ENCODE assay signal across 1 cellular context in genomic region chr20:60371456-60371855, GRCh38.
TF ChIP-seq lines count a peak whose summit lies in the region.

No MANE protein-coding gene starts in this region.

TF ChIP-seq in WTC11, 78 proteins besides CTCF, POLR2A, EP300 and RAD21 (continued from another document):
- no peak for TF ChIP-seq ARID4B (CRISPR knock-in tag; IDR thresholded peaks at IDR 0.05; ENCODE audit: borderline replicate concordance)
- TF ChIP-seq GTF2I (CRISPR knock-in tag; conservative IDR thresholded peaks at IDR 0.05): no peak
- no peak for TF ChIP-seq ZSCAN18 (CRISPR knock-in tag; IDR thresholded peaks at IDR 0.05)
TF ChIP-seq in WTC11: peak in this region for 0.
